In genomic region chr18:58222439-58223125, GRCh38 we compare ENCODE assay signal across 12 cellular contexts.
A peak's percentile ranks its signal among the peaks of the same experiment; 100 is the strongest.
DNase-seq lines count a peak whose midpoint lies in the region; ATAC-seq and TF ChIP-seq lines count a peak whose summit lies in the region.
"Had no signal": no experiment of that assay in that cellular context is flagged by ENCODE, and none has a peak within 500 bp of the region (broad histone marks: within the 10 kb centered on the region; RNA-seq: fewer than 3 reads in every experiment).

No MANE protein-coding gene starts in this region.

- H3K9me3 ChIP-seq in HCT116 (ENCODE audit: control insufficient read depth in 1 of 2, insufficient read depth in 1 of 2, low read depth in 1 of 2, low read length in 2 of 2), result no peaks in the 10 kb centered on the region
- H3K9me3 ChIP-seq in adipocyte (ENCODE audit: control insufficient read depth, low read length), result no peaks in the 10 kb centered on the region
- no peaks in the 10 kb centered on the region for H3K9me3 ChIP-seq in smooth muscle cell (replicated peaks; ENCODE audit: low read depth)

- peaks cover 22% of the 10 kb centered on the region for H3K79me2 ChIP-seq in HCT116 (ENCODE audit: insufficient read depth, low read length)
- peaks cover 1% of the 10 kb centered on the region for H3K79me2 ChIP-seq in smooth muscle cell (ENCODE audit: low read depth)

- H3K27ac ChIP-seq in HCT116 (ENCODE audit: low read depth, low read length), result peak overlapping the region; percentile 58; the same call in 1 of the 2 replicates
- peak overlapping the region; percentile 90 for H3K27ac ChIP-seq in smooth muscle cell (ENCODE audit: low read depth)
- no peak overlapping the region for H3K27ac ChIP-seq in caudate nucleus (ENCODE audit: low read depth, low read length)
- H3K27ac ChIP-seq: KMS-11 had no signal

- H2AFZ ChIP-seq in HCT116 (ENCODE audit: low read depth, low read length, poor library complexity, severe bottlenecking) (no peak overlapping the region), smooth muscle cell (ENCODE audit: low read depth) (no peak overlapping the region)

- H3K9me2 ChIP-seq in HCT116 (ENCODE audit: insufficient read depth), result no peaks in the 10 kb centered on the region

- ATAC-seq in HCT116 (no peak), GM19023 (IDR thresholded peaks at IDR 0.05; ENCODE audit: unreplicated experiment) (no peak)
- ATAC-seq: stimulated activated naive CD8-positive, alpha-beta T cell treated with anti-CD3 and anti-CD28 coated beads, Interleukin-15, amount 100 ng/mL, for 72 hours had no signal

- H3K9ac ChIP-seq in HCT116 (ENCODE audit: low read length), result peak overlapping the region; percentile 62
- H3K9ac ChIP-seq in adipocyte (ENCODE audit: low read length), result no peak overlapping the region
- peak overlapping the region; percentile 84 for H3K9ac ChIP-seq in smooth muscle cell (ENCODE audit: low read depth)
- H3K9ac ChIP-seq: KMS-11 had no signal

- WGBS in smooth muscle cell (ENCODE audit: low lambda C conversion rate), result 76% methylated on average over 3 of the region's 3 CpGs

- H3K36me3 ChIP-seq in HCT116 (ENCODE audit: control insufficient read depth in 1 of 2, insufficient read depth in 2 of 2, low read length in 2 of 2) (no peaks in the 10 kb centered on the region), adipocyte (ENCODE audit: control insufficient read depth, insufficient read depth, low read length, severe bottlenecking) (no peaks in the 10 kb centered on the region), smooth muscle cell (ENCODE audit: low read depth) (no peaks in the 10 kb centered on the region)

- H3K4me2 ChIP-seq in HCT116 (ENCODE audit: low read length), result peak overlapping the region; percentile 83
- peak overlapping the region; percentile 72 for H3K4me2 ChIP-seq in smooth muscle cell
- H3K4me2 ChIP-seq: KMS-11 had no signal

- POLR2A ChIA-PET in HCT116 (lab: Charles Lee), result interaction anchor here (1.0 kb wide), 1 partner anchor 28 kb away, joined by 3 read pairs; no protein-coding TSS in a partner anchor

- no peak overlapping the region; a peak in 1 of 4 replicates for H3K4me3 ChIP-seq in HCT116 (replicated peaks in 1 of 2; ENCODE audit: low read depth in 1 of 2, low read length in 2 of 2)
- no peak overlapping the region for H3K4me3 ChIP-seq in adipocyte (ENCODE audit: low read length)
- H3K4me3 ChIP-seq in smooth muscle cell, result peak overlapping the region; percentile 54

- TF ChIP-seq POLR2A in HCT116 (IDR thresholded peaks at IDR 0.05; ENCODE audit: borderline replicate concordance, extremely low read depth, insufficient read depth, insufficient read length), result no peak

- TF ChIP-seq CTCF in HCT116 (IDR thresholded peaks at IDR 0.05 in 2 of 3, conservative IDR thresholded peaks at IDR 0.05 in 1 of 3; ENCODE audit: borderline replicate concordance in 1 of 3, insufficient read depth in 1 of 3, low read depth in 2 of 3, low read length in 2 of 3), result no peak
- no peak for TF ChIP-seq CTCF in smooth muscle cell (IDR thresholded peaks at IDR 0.05; ENCODE audit: borderline replicate concordance, insufficient read depth, poor library complexity, severe bottlenecking)

- BruUV-seq in HCT116 (replicated peaks; lab: Mats Ljungman, UMichigan), result no TSS peak

- H3K27me3 ChIP-seq in HCT116 (ENCODE audit: insufficient read depth, low read length) (no peaks in the 10 kb centered on the region), adipocyte (replicated peaks; ENCODE audit: control insufficient read depth, insufficient read depth, low read length) (no peaks in the 10 kb centered on the region), smooth muscle cell (ENCODE audit: low read depth) (no peaks in the 10 kb centered on the region)

- RAD21 ChIA-PET in HCT116 (lab: Charles Lee; ENCODE audit: low non-redundant PET in 1 of 2, low total read pairs in 2 of 2, uncharacterized antibody in 2 of 2, unreplicated experiment in 2 of 2), result no interaction called here

- TF ChIP-seq RAD21 in HCT116 (IDR thresholded peaks at IDR 0.05; ENCODE audit: low read depth), result no peak

- peaks cover 5% of the 10 kb centered on the region for H3F3A ChIP-seq in smooth muscle cell (ENCODE audit: low read depth)

- H4K20me1 ChIP-seq in HCT116 (ENCODE audit: insufficient read depth) (no peaks in the 10 kb centered on the region), smooth muscle cell (ENCODE audit: low read depth) (no peaks in the 10 kb centered on the region)

- H3K4me1 ChIP-seq in HCT116 (ENCODE audit: control insufficient read depth in 1 of 2, insufficient read depth in 2 of 2, low read length in 2 of 2) (peaks cover 46 to 63% of the 10 kb centered on the region in 2 experiments), adipocyte (ENCODE audit: control insufficient read depth, insufficient read depth, low read length) (peaks cover 31% of the 10 kb centered on the region), smooth muscle cell (ENCODE audit: low read depth) (peaks cover 16% of the 10 kb centered on the region)

- intact Hi-C loops in HCT116 (cut with micrococcal nuclease), result no loop called here

- CTCF ChIA-PET in HCT116 (lab: Charles Lee), result no interaction called here

- DNase-seq in HCT116 (ENCODE audit: low read depth, low spot score), result no peak
- DNase-seq in adipocyte (ENCODE audit: low read depth), result peak; percentile 53
- DNase-seq in islet precursor cell, result peak; percentile 36
- no peak for DNase-seq in smooth muscle cell (lab: John Stamatoyannopoulos, UW; ENCODE audit: unreplicated experiment)
- DNase-seq in NCI-H446 (lab: John Stamatoyannopoulos, UW), result no peak
- DNase-seq in caudate nucleus (lab: John Stamatoyannopoulos, UW), result no peak
- no peak for DNase-seq in HPDE6-E6E7 (ENCODE audit: extremely low spot score)
- DNase-seq: effector CD8-positive, alpha-beta T cell; stimulated activated naive CD8-positive, alpha-beta T cell treated with anti-CD3 and anti-CD28 coated beads, Interleukin-15, amount 100 ng/mL, for 72 hours; T1000 had no signal

TF ChIP-seq in HCT116, 20 proteins besides CTCF, POLR2A, EP300 and RAD21:
- TF ChIP-seq MAX (IDR thresholded peaks at IDR 0.05), result no peak
- TF ChIP-seq SIN3A (IDR thresholded peaks at IDR 0.05; ENCODE audit: low read depth), result 0 out of 2 replicates have a peak, but pooled peaks have one; percentile 2

Comparison
In these comparisons a context has a peak if more than half of its experiments do, and no peak if none do; other contexts are left out.
1. DNase-seq: peak in adipocyte (single experiment) and islet precursor cell (single experiment); none in HCT116 (single experiment), smooth muscle cell (single experiment), NCI-H446 (0 of 2), caudate nucleus (0 of 61) and HPDE6-E6E7 (single experiment).